In the genomic region with DNA sequence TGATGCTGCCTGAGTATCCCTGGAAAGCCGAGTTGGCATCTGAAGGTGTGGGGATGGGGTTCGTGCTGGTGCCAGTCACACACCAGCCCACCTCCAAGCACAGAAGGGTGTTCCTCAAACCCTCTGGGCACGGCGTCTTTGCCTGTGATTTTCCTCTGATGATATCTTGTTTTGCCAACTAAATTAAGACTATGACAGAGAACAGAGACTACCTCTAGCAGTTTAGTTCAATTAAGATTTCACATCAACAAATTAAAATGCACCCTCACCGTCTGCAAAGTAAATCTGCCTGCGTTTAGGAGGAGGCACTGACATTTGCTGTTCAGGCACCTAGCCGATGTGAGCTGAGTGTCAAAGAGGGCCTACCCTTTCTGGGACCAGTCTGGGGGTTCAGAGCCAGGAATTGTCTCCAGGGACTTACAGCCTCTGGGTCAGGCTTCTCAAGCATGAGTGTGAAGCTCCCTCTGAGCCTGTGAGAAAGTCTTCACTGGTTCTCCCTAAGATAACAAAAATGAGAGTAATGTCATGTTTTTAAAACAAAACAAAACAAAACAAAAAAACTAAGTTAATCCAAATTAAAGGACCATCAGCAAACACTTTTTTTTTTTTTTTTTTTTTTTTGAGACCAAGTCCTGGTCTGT, we compare ENCODE assay signal across 26 cellular contexts. TPM values are rescaled to one million over a fixed set of nuclear protein-coding genes. Genes with fewer than 3 reads are reported as not detected.
DNase-seq lines count a peak whose midpoint lies in the region; ATAC-seq, FAIRE-seq and TF ChIP-seq lines count a peak whose summit lies in the region.
"Had no signal": no experiment of that assay in that cellular context is flagged by ENCODE, and none has a peak within 500 bp of the region (broad histone marks: within the 10 kb centered on the region; RNA-seq: fewer than 3 reads in every experiment).

No MANE protein-coding gene starts in this region.

- no peaks in the 10 kb centered on the region for H3K36me3 Mint-ChIP-seq in activated naive CD4-positive, alpha-beta T cell treated with anti-CD3 and anti-CD28 coated beads, Interleukin-2, amount 50 U/mL, for 72 hours
- H3K36me3 Mint-ChIP-seq in activated CD4-positive, alpha-beta memory T cell treated with anti-CD3 and anti-CD28 coated beads for 36 hours, result no peaks in the 10 kb centered on the region

- TF ChIP-seq RAD21 in HepG2 (CRISPR knock-in tag; IDR thresholded peaks at IDR 0.05) (no peak), K562 (CRISPR knock-in tag; conservative IDR thresholded peaks at IDR 0.05 in 1 of 2, IDR thresholded peaks at IDR 0.05 in 1 of 2) (no peak)

- no peak for TF ChIP-seq POLR2A in HepG2 (IDR thresholded peaks at IDR 0.05; ENCODE audit: insufficient read depth in 1 of 2, low read depth in 2 of 2, low read length in 2 of 2)
- TF ChIP-seq POLR2A in right lobe of liver (IDR thresholded peaks at IDR 0.05), result no peak
- no peak for TF ChIP-seq POLR2A in K562 (conservative IDR thresholded peaks at IDR 0.05)

- no peaks in the 10 kb centered on the region for H3K79me1 ChIP-seq in mesenchymal stem cell (replicated peaks; ENCODE audit: low read length, poor library complexity, severe bottlenecking)

- H2BK12ac ChIP-seq in mesenchymal stem cell (ENCODE audit: low read length in 2 of 2), result peak overlapping the region in 1 of 2 experiments; percentile 90

- BruUV-seq in HepG2 (replicated peaks; lab: Mats Ljungman, UMichigan), result no TSS peak
- no TSS peak for BruUV-seq in K562 (replicated peaks; lab: Mats Ljungman, UMichigan)

- WGBS in HepG2 (ENCODE audit: low lambda C conversion rate), result 38% methylated on average over 6 of the region's 7 CpGs
- 90% methylated on average over 5 of the region's 7 CpGs for WGBS in right lobe of liver (ENCODE audit: insufficient coverage, low coverage, low lambda C conversion rate, missing lambda C conversion rate)
- WGBS in K562 (ENCODE audit: insufficient coverage, low coverage, missing lambda C conversion rate), result 48% methylated on average over 7 of the region's 7 CpGs
- WGBS in mesenchymal stem cell, result 82% methylated on average over 6 of the region's 7 CpGs

- ATAC-seq in HepG2, result no peak
- ATAC-seq in right lobe of liver, result no peak
- no peak for ATAC-seq in K562
- ATAC-seq in HG03108 (IDR thresholded peaks at IDR 0.05; ENCODE audit: unreplicated experiment), result no peak
- ATAC-seq in activated naive CD4-positive, alpha-beta T cell treated with anti-CD3 and anti-CD28 coated beads, Interleukin-2, amount 50 U/mL, for 72 hours, result no peak

- peaks cover 3% of the 10 kb centered on the region for H3K9me1 ChIP-seq in K562 (ENCODE audit: control insufficient read depth, insufficient read depth, low read length)

- H3K36me3 ChIP-seq in HepG2 (replicated peaks in 1 of 2; ENCODE audit: control insufficient read depth in 1 of 2, insufficient read depth in 2 of 2, low read length in 2 of 2) (no peaks in the 10 kb centered on the region), right lobe of liver (no peaks in the 10 kb centered on the region), K562 (ENCODE audit: control insufficient read depth, insufficient read depth, low read length) (no peaks in the 10 kb centered on the region), mesenchymal stem cell (ENCODE audit: control insufficient read depth in 1 of 2, insufficient read depth in 2 of 2, low read depth in 1 of 2, low read length in 2 of 2) (no peaks in the 10 kb centered on the region)
- H3K36me3 ChIP-seq: BLaER1 treated with 17β-estradiol and CSF1 and Interleukin-3, amounts not matched to agents 10 nM and 100 nM had no signal

- no peak overlapping the region for H2BK120ac ChIP-seq in mesenchymal stem cell (ENCODE audit: low read depth, low read length)

- no peak overlapping the region for H2AFZ ChIP-seq in HepG2 (ENCODE audit: low read length)
- peak overlapping the region; percentile 10; the same call in 1 of the 2 replicates for H2AFZ ChIP-seq in K562 (ENCODE audit: low read depth, low read length)
- no peak overlapping the region for H2AFZ ChIP-seq in mesenchymal stem cell (ENCODE audit: low read depth, low read length)
- H2AFZ ChIP-seq: GM23248 had no signal

- H2AK5ac ChIP-seq in mesenchymal stem cell (ENCODE audit: low read length, severe bottlenecking), result peak overlapping the region; percentile 63

- H2BK5ac ChIP-seq in mesenchymal stem cell (ENCODE audit: low read depth, low read length, poor library complexity, severe bottlenecking), result no peak overlapping the region

- H3K4me1 Mint-ChIP-seq in activated CD4-positive, alpha-beta memory T cell treated with anti-CD3 and anti-CD28 coated beads for 36 hours (ENCODE audit: low read depth), result no peaks in the 10 kb centered on the region

- H3K27me3 Mint-ChIP-seq in activated CD4-positive, alpha-beta memory T cell treated with anti-CD3 and anti-CD28 coated beads for 36 hours, result peaks cover 37% of the 10 kb centered on the region

- no peak overlapping the region for H3K4ac ChIP-seq in mesenchymal stem cell (ENCODE audit: low read depth in 1 of 2, low read length in 2 of 2)

- TF ChIP-seq EP300 in HepG2 (IDR thresholded peaks at IDR 0.05; ENCODE audit: low read depth in 2 of 2, low read length in 2 of 2) (no peak), HepG2 (CRISPR knock-in tag; IDR thresholded peaks at IDR 0.05; ENCODE audit: borderline replicate concordance) (no peak), K562 (IDR thresholded peaks at IDR 0.05; ENCODE audit: low read length) (no peak)

- H3K9me3 ChIP-seq in HepG2 (ENCODE audit: low read length) (no peaks in the 10 kb centered on the region), right lobe of liver (no peaks in the 10 kb centered on the region), K562 (replicated peaks; ENCODE audit: control insufficient read depth, insufficient read depth, low read depth, low read length) (no peaks in the 10 kb centered on the region), mesenchymal stem cell (ENCODE audit: control insufficient read depth, low read length) (no peaks in the 10 kb centered on the region)
- H3K9me3 ChIP-seq: BLaER1 treated with 17β-estradiol and CSF1 and Interleukin-3, amounts not matched to agents 10 nM and 100 nM had no signal

- H3K4me1 ChIP-seq in HepG2 (ENCODE audit: insufficient read depth, low read length) (peaks cover 36% of the 10 kb centered on the region), right lobe of liver (no peaks in the 10 kb centered on the region), K562 (replicated peaks in 1 of 2; ENCODE audit: control insufficient read depth in 2 of 2, insufficient read depth in 2 of 2, low read length in 2 of 2) (peaks cover 0 to 6% of the 10 kb centered on the region in 2 experiments; a peak in 3 of 5 replicates), mesenchymal stem cell (ENCODE audit: control insufficient read depth, insufficient read depth, low read depth, low read length) (peaks cover 16% of the 10 kb centered on the region)

- H3K9ac ChIP-seq in HepG2 (ENCODE audit: insufficient read depth, low read depth, low read length) (no peak overlapping the region; the same call in 1 of the 2 replicates), K562 (ENCODE audit: insufficient read depth in 1 of 2, low read depth in 2 of 2, low read length in 2 of 2) (no peak overlapping the region; a peak in 1 of 4 replicates), mesenchymal stem cell (ENCODE audit: low read length) (no peak overlapping the region)
- H3K9ac ChIP-seq: BLaER1 treated with 17β-estradiol and CSF1 and Interleukin-3, amounts not matched to agents 10 nM and 100 nM; GM23248; KMS-11 had no signal

- no peak overlapping the region for H3K27ac ChIP-seq in HepG2 (ENCODE audit: extremely low read length, insufficient read depth, low read length)
- H3K27ac ChIP-seq in right lobe of liver, result no peak overlapping the region
- H3K27ac ChIP-seq in K562 (ENCODE audit: extremely low read depth, low read depth, low read length), result no peak overlapping the region
- no peak overlapping the region for H3K27ac ChIP-seq in mesenchymal stem cell (ENCODE audit: low read length, poor library complexity, severe bottlenecking)
- H3K27ac ChIP-seq: GM23248, KMS-11, SK-N-MC had no signal

- H4K91ac ChIP-seq in mesenchymal stem cell (ENCODE audit: low read length), result peak overlapping the region; percentile 34

- POLR2A ChIA-PET in HepG2 (lab: Yijun Ruan, JAX), result no interaction called here
- POLR2A ChIA-PET in K562 (lab: Yijun Ruan, JAX), result interaction anchor here (0.5 to 1.5 kb wide), 5 partner anchors 18 to 1253 kb away, joined by 3 to 6 read pairs (median 3); no protein-coding TSS in a partner anchor
- POLR2A ChIA-PET in activated CD4-positive, alpha-beta memory T cell treated with anti-CD3 and anti-CD28 coated beads for 36 hours (lab: Charles Lee), result no interaction called here

- H2BK15ac ChIP-seq in mesenchymal stem cell (ENCODE audit: low read depth, poor library complexity, severe bottlenecking), result no peak overlapping the region

- in situ Hi-C loops in HepG2 (cut with HindIII; ENCODE audit: extremely low pct_ligation_motif_present, low pct_unique_long_range_greater_than_20kb) (no loop called here), K562 (cut with MboI) (no loop called here)

- H3K14ac ChIP-seq in mesenchymal stem cell (ENCODE audit: low read length in 2 of 2), result no peak overlapping the region

- H3K18ac ChIP-seq in mesenchymal stem cell (ENCODE audit: low read depth in 1 of 2, low read length in 2 of 2), result no peak overlapping the region

- H4K8ac ChIP-seq in mesenchymal stem cell (ENCODE audit: low read length), result no peak overlapping the region

- H4K20me1 ChIP-seq in HepG2 (ENCODE audit: insufficient read depth, low read length), result no peaks in the 10 kb centered on the region
- no peaks in the 10 kb centered on the region for H4K20me1 ChIP-seq in K562 (replicated peaks; ENCODE audit: control insufficient read depth, insufficient read depth, low read length)
- H4K20me1 ChIP-seq: BLaER1 treated with 17β-estradiol and CSF1 and Interleukin-3, amounts not matched to agents 10 nM and 100 nM had no signal

- peak overlapping the region; percentile 49; the same call in 1 of the 2 replicates for H3K4me2 ChIP-seq in HepG2 (ENCODE audit: low read depth, low read length)
- no peak overlapping the region for H3K4me2 ChIP-seq in K562 (ENCODE audit: insufficient read depth, low read length)
- no peak overlapping the region for H3K4me2 ChIP-seq in mesenchymal stem cell (ENCODE audit: low read length, poor library complexity, severe bottlenecking)
- H3K4me2 ChIP-seq: KMS-11 had no signal

- H3K27me3 ChIP-seq in HepG2 (ENCODE audit: control insufficient read depth in 1 of 2, insufficient read depth in 2 of 2, low read length in 2 of 2), result no peaks in the 10 kb centered on the region; a peak in 2 of 5 replicates
- H3K27me3 ChIP-seq in right lobe of liver, result no peaks in the 10 kb centered on the region
- H3K27me3 ChIP-seq in K562 (ENCODE audit: control insufficient read depth in 2 of 2, insufficient read depth in 2 of 2, low read length in 2 of 2), result no peaks in the 10 kb centered on the region
- H3K27me3 ChIP-seq in mesenchymal stem cell (ENCODE audit: control insufficient read depth in 1 of 2, insufficient read depth in 1 of 2, low read length in 2 of 2), result peaks cover 0 to 2% of the 10 kb centered on the region in 2 experiments
- H3K27me3 ChIP-seq: BLaER1 treated with 17β-estradiol and CSF1 and Interleukin-3, amounts not matched to agents 10 nM and 100 nM had no signal

- CTCF ChIA-PET in HepG2 (lab: Yijun Ruan, JAX; ENCODE audit: low intra/inter-chr PET ratio, low total read pairs), result no interaction called here
- CTCF ChIA-PET in K562 (lab: Yijun Ruan, JAX; ENCODE audit: low intra/inter-chr PET ratio), result no interaction called here
- CTCF ChIA-PET in activated CD4-positive, alpha-beta memory T cell treated with anti-CD3 and anti-CD28 coated beads for 36 hours (lab: Charles Lee), result no interaction called here

- TF ChIP-seq CTCF in HepG2 (CRISPR knock-in tag; IDR thresholded peaks at IDR 0.05) (no peak), right lobe of liver (IDR thresholded peaks at IDR 0.05) (no peak), K562 (IDR thresholded peaks at IDR 0.05 in 2 of 3, conservative IDR thresholded peaks at IDR 0.05 in 1 of 3; ENCODE audit: insufficient read depth in 2 of 3, low read depth in 1 of 3, low read length in 3 of 3) (no peak)

- H3K79me2 ChIP-seq in HepG2 (ENCODE audit: insufficient read depth, low read length), result no peaks in the 10 kb centered on the region
- H3K79me2 ChIP-seq in K562 (ENCODE audit: control insufficient read depth, insufficient read depth, low read length), result no peaks in the 10 kb centered on the region

- DNase-seq in HepG2 (ENCODE audit: low spot score) (no peak), right lobe of liver (no peak), K562 (ENCODE audit: extremely low read depth in 1 of 4, low spot score in 3 of 4) (no peak), mesenchymal stem cell (no peak), iPS-NIHi7 (ENCODE audit: extremely low spot score) (no peak)
- no peak for DNase-seq in activated naive CD4-positive, alpha-beta T cell treated with anti-CD3 and anti-CD28 coated beads, Interleukin-2, amount 50 U/mL, for 72 hours (ENCODE audit: low spot score in 2 of 2)
- no peak for DNase-seq in activated CD4-positive, alpha-beta memory T cell treated with anti-CD3 and anti-CD28 coated beads for 36 hours
- DNase-seq: CD4-positive, alpha-beta T cell; GM23248; H7; MM.1S; NCI-H1417; NCI-H1694 treated with DMSO at 0.1 percent for 48 hours; NCI-H2081; NCI-H226; NCI-H510A; NCI-H69; RPMI8226; SHP77 had no signal

- H3K4me3 ChIP-seq in HepG2 (replicated peaks in 1 of 3; ENCODE audit: insufficient read depth in 1 of 3, low read depth in 2 of 3, low read length in 3 of 3) (no peak overlapping the region), right lobe of liver (no peak overlapping the region), K562 (no peak overlapping the region), mesenchymal stem cell (ENCODE audit: insufficient read depth in 1 of 2, low read depth in 1 of 2, low read length in 2 of 2) (no peak overlapping the region)
- H3K4me3 ChIP-seq: BLaER1 treated with 17β-estradiol and CSF1 and Interleukin-3, amounts not matched to agents 10 nM and 100 nM; GM23248; SK-N-MC had no signal

- intact Hi-C loops in HepG2 (cut with micrococcal nuclease; ENCODE audit: unreplicated experiment), result no loop called here
- intact Hi-C loops in right lobe of liver (cut with DNase I), result no loop called here
- intact Hi-C loops in K562 (cut with micrococcal nuclease), result no loop called here
- intact Hi-C loops in activated CD4-positive, alpha-beta memory T cell treated with anti-CD3 and anti-CD28 coated beads for 36 hours (cut with micrococcal nuclease), result no loop called here

- no peak overlapping the region for H3K27ac Mint-ChIP-seq in activated naive CD4-positive, alpha-beta T cell treated with anti-CD3 and anti-CD28 coated beads, Interleukin-2, amount 50 U/mL, for 72 hours
- H3K27ac Mint-ChIP-seq in activated CD4-positive, alpha-beta memory T cell treated with anti-CD3 and anti-CD28 coated beads for 36 hours, result no peak overlapping the region
- H3K27ac Mint-ChIP-seq: CD4-positive, alpha-beta T cell had no signal

- H3K4me3 Mint-ChIP-seq in activated CD4-positive, alpha-beta memory T cell treated with anti-CD3 and anti-CD28 coated beads for 36 hours, result no peak overlapping the region
- H3K4me3 Mint-ChIP-seq: CD4-positive, alpha-beta T cell had no signal

- H3K23ac ChIP-seq in mesenchymal stem cell (ENCODE audit: low read length in 2 of 2), result peak overlapping the region in 1 of 2 experiments; percentile 42

- FAIRE-seq in HepG2 (lab: Jason Lieb, UNC), result no peak
- FAIRE-seq in K562 (lab: Jason Lieb, UNC), result peak; percentile 37
- FAIRE-seq: D721Med, GM18507, HTR-8/SVneo had no signal

- H3K9me3 Mint-ChIP-seq in activated naive CD4-positive, alpha-beta T cell treated with anti-CD3 and anti-CD28 coated beads, Interleukin-2, amount 50 U/mL, for 72 hours, result peaks cover 0 to 5% of the 10 kb centered on the region in 2 donors
- H3K9me3 Mint-ChIP-seq in activated CD4-positive, alpha-beta memory T cell treated with anti-CD3 and anti-CD28 coated beads for 36 hours, result no peaks in the 10 kb centered on the region

RNA-seq across cellular contexts. Expression of gene CTNNA1, which starts 55.4 kb away (rescaled TPM):
- 162 and 212 TPM in 2 replicates for total RNA-seq in HepG2 (2016; rRNA removed; fragmentation: Illumina TruSeq; extraction: Trizol)
- 34.3 and 40.0 TPM in 2 replicates for total RNA-seq in HepG2 (2016; cell fraction: cytosol; rRNA removed; fragmentation: Illumina TruSeq; extraction: Trizol; ENCODE audit: low read depth)
- 166 and 189 TPM in 2 replicates for total RNA-seq in HepG2 (2016; cell fraction: insoluble cytoplasmic fraction; rRNA removed; fragmentation: Illumina TruSeq; extraction: Trizol)
- total RNA-seq in HepG2 (2016; cell fraction: membrane; rRNA removed; fragmentation: Illumina TruSeq; extraction: Trizol), result 32.3 and 34.9 TPM in 2 replicates
- total RNA-seq in HepG2 (2016; cell fraction: nucleus; rRNA removed; fragmentation: Illumina TruSeq; extraction: Trizol), result 120 and 139 TPM in 2 replicates
- 66.8 and 72.4 TPM in 2 replicates for polyA plus RNA-seq in HepG2 (2011; rRNA removed)
- 78.6 and 78.9 TPM in 2 replicates for polyA plus RNA-seq in HepG2 (2011; cell fraction: cytosol; rRNA removed)
- polyA plus RNA-seq in HepG2 (2011; cell fraction: nucleus; rRNA removed), result 101 and 107 TPM in 2 replicates
- 129 and 131 TPM in 2 replicates for polyA plus RNA-seq in HepG2 (2012)
- polyA plus RNA-seq in HepG2 (2016; cell fraction: cytosol; fragmentation: Illumina TruSeq; extraction: Trizol; ENCODE audit: low read depth), result 5.9 and 7.5 TPM in 2 replicates
- 153 and 162 TPM in 2 replicates for polyA plus RNA-seq in HepG2 (2016; cell fraction: insoluble cytoplasmic fraction; fragmentation: Illumina TruSeq; extraction: Trizol; ENCODE audit: low read depth)
- polyA plus RNA-seq in HepG2 (2016; cell fraction: membrane; fragmentation: Illumina TruSeq; extraction: Trizol; ENCODE audit: low read depth), result 14.8 and 19.2 TPM in 2 replicates
- 115 and 117 TPM in 2 replicates for polyA plus RNA-seq in HepG2 (2016; cell fraction: nucleus; fragmentation: Illumina TruSeq; extraction: Trizol; ENCODE audit: insufficient read depth, low read depth)
- 101 and 109 TPM in 2 replicates for polyA minus RNA-seq in HepG2 (2011; rRNA and poly(A)+ RNA removed; ENCODE audit: low replicate concordance)
- 115 and 142 TPM in 2 replicates for polyA minus RNA-seq in HepG2 (2011; cell fraction: cytosol; rRNA and poly(A)+ RNA removed)
- 116 and 117 TPM in 2 replicates for polyA minus RNA-seq in HepG2 (2011; cell fraction: nucleus; rRNA and poly(A)+ RNA removed)
- total RNA-seq in right lobe of liver, result 100 to 1,000 TPM; 101 to 192 (median 123) TPM
- total RNA-seq in K562 (2011; cell fraction: chromatin; rRNA removed; ENCODE audit: low replicate concordance), result 91.6 and 154 TPM in 2 replicates
- 41.4 and 47.6 TPM in 2 replicates for total RNA-seq in K562 (2011; cell fraction: nucleolus; rRNA removed)
- total RNA-seq in K562 (2011; cell fraction: nucleoplasm; rRNA removed), result 67.2 and 98.1 TPM in 2 replicates
- 102 and 124 TPM in 2 replicates for total RNA-seq in K562 (2014; rRNA removed)
- 89.1 and 102 TPM in 2 replicates for total RNA-seq in K562 (2014; rRNA removed; fragmentation: Illumina TruSeq; extraction: Trizol)
- total RNA-seq in K562 (2015; rRNA removed; fragmentation: Illumina TruSeq; extraction: Trizol), result 89.8 and 90.0 TPM in 2 replicates
- total RNA-seq in K562 (2021), result 105 and 117 TPM in 2 replicates
- 29.6 and 32.5 TPM in 2 replicates for polyA plus RNA-seq in K562 (2011; rRNA removed)
- 44.7 and 48.7 TPM in 2 replicates for polyA plus RNA-seq in K562 (2011; cell fraction: cytosol; rRNA removed)
- polyA plus RNA-seq in K562 (2011; cell fraction: nucleus; rRNA removed), result 57.0 and 67.8 TPM in 2 replicates
- 103 and 163 TPM in 2 replicates for polyA plus RNA-seq in K562 (2012)
- 101 and 107 TPM in 2 replicates for polyA plus RNA-seq in K562 (2014; fragmentation: Illumina TruSeq; extraction: Trizol)
- polyA plus RNA-seq in K562 (2014; fragmentation: Nextera tagmentation; extraction: Ambion mirVana), result 10 to 100 TPM; 72.8 to 76.5 TPM
- 59.6 and 72.3 TPM in 2 replicates for polyA plus RNA-seq in K562 (2014; rRNA removed)
- polyA minus RNA-seq in K562 (2011; rRNA and poly(A)+ RNA removed), result 47.1 and 55.3 TPM in 2 replicates
- polyA minus RNA-seq in K562 (2011; cell fraction: cytosol; rRNA and poly(A)+ RNA removed), result 94.4 and 124 TPM in 2 replicates
- polyA minus RNA-seq in K562 (2011; cell fraction: nucleus; rRNA and poly(A)+ RNA removed), result 31.5 and 43.1 TPM in 2 replicates
- polyA plus RNA-seq in mesenchymal stem cell (2013, experiment 1 of 2), result 140 TPM
- polyA plus RNA-seq in mesenchymal stem cell (2013, experiment 2 of 2), result 144 TPM
- 100 to 1,000 TPM in 1 of 2 donors, 10 to 100 TPM in 1; 89.2 to 224 TPM for total RNA-seq in activated naive CD4-positive, alpha-beta T cell treated with anti-CD3 and anti-CD28 coated beads, Interleukin-2, amount 50 U/mL, for 72 hours
- total RNA-seq in activated CD4-positive, alpha-beta memory T cell treated with anti-CD3 and anti-CD28 coated beads for 36 hours, result 10 to 100 TPM; 82.8 to 89.5 TPM
